ENCODE assay signal across 8 cellular contexts in genomic region chr2:178914259-178914849, GRCh38.
DNase-seq lines count a peak whose midpoint lies in the region; ATAC-seq and TF ChIP-seq lines count a peak whose summit lies in the region.

No MANE protein-coding gene starts in this region.

- no peaks in the 10 kb centered on the region for H3K79me2 ChIP-seq in OCI-LY1 (ENCODE audit: insufficient read depth, low read length)

- intact Hi-C loops in Calu3 (cut with micrococcal nuclease; ENCODE audit: unreplicated experiment): loop anchor here (1.0 kb wide), 3 partner anchors 23 to 152 kb away; no protein-coding TSS in a partner anchor

- H3K9me2 ChIP-seq in OCI-LY1 (ENCODE audit: low read depth, low read length): no peaks in the 10 kb centered on the region

- H4K20me1 ChIP-seq in OCI-LY1 (ENCODE audit: insufficient read depth, low read length): no peaks in the 10 kb centered on the region

- no peak overlapping the region for H3K9ac ChIP-seq in OCI-LY1 (ENCODE audit: low read length)

- peaks cover 3% of the 10 kb centered on the region for H3K4me1 ChIP-seq in OCI-LY1 (ENCODE audit: insufficient read depth, low read length, severe bottlenecking)

- no peaks in the 10 kb centered on the region for H3K36me3 ChIP-seq in OCI-LY1 (ENCODE audit: insufficient read depth, low read length)

- ATAC-seq in GM21360 (IDR thresholded peaks at IDR 0.05; ENCODE audit: unreplicated experiment): peak; percentile 79
- ATAC-seq in esophagus mucosa: peak; percentile 84
- peak; percentile 79 to 83 for ATAC-seq in naive thymus-derived CD8-positive, alpha-beta T cell
- peak; percentile 56 for ATAC-seq in stimulated activated memory B cell treated with anti-CD40 and anti-IgM and Interleukin-4, amounts not matched to agents 10 μg/mL and 1 μg/mL and 100 μg/mL, for 72 hours

- H2AFZ ChIP-seq in OCI-LY1 (ENCODE audit: low read length): no peak overlapping the region

- no peak overlapping the region for H3K4me2 ChIP-seq in OCI-LY1 (ENCODE audit: low read length)

- no TSS peak for BruUV-seq in Calu3 (replicated peaks; lab: Mats Ljungman, UMichigan)

- H3K27me3 Mint-ChIP-seq in Calu3 (ENCODE audit: unreplicated experiment): no peaks in the 10 kb centered on the region
- H3K27me3 Mint-ChIP-seq in naive thymus-derived CD8-positive, alpha-beta T cell: no peaks in the 10 kb centered on the region
- H3K27me3 Mint-ChIP-seq in stimulated activated memory B cell treated with anti-CD40 and anti-IgM and Interleukin-4, amounts not matched to agents 10 μg/mL and 1 μg/mL and 100 μg/mL, for 72 hours: no peaks in the 10 kb centered on the region

- no peaks in the 10 kb centered on the region for H3K27me3 ChIP-seq in OCI-LY1 (ENCODE audit: insufficient read depth, low read length)

- H3K9me3 Mint-ChIP-seq in Calu3 (ENCODE audit: low read depth, unreplicated experiment): no peaks in the 10 kb centered on the region
- no peaks in the 10 kb centered on the region for H3K9me3 Mint-ChIP-seq in naive thymus-derived CD8-positive, alpha-beta T cell
- no peaks in the 10 kb centered on the region for H3K9me3 Mint-ChIP-seq in stimulated activated memory B cell treated with anti-CD40 and anti-IgM and Interleukin-4, amounts not matched to agents 10 μg/mL and 1 μg/mL and 100 μg/mL, for 72 hours

- no peak overlapping the region for H3K4me3 Mint-ChIP-seq in Calu3 (ENCODE audit: low read depth, unreplicated experiment)
- no peak overlapping the region for H3K4me3 Mint-ChIP-seq in naive thymus-derived CD8-positive, alpha-beta T cell
- H3K4me3 Mint-ChIP-seq in stimulated activated memory B cell treated with anti-CD40 and anti-IgM and Interleukin-4, amounts not matched to agents 10 μg/mL and 1 μg/mL and 100 μg/mL, for 72 hours: no peak overlapping the region

- no peaks in the 10 kb centered on the region for H3K36me3 Mint-ChIP-seq in Calu3 (ENCODE audit: insufficient read depth, unreplicated experiment)
- peaks cover 0 to 25% (median 5%) of the 10 kb centered on the region in 3 donors for H3K36me3 Mint-ChIP-seq in naive thymus-derived CD8-positive, alpha-beta T cell
- H3K36me3 Mint-ChIP-seq in stimulated activated memory B cell treated with anti-CD40 and anti-IgM and Interleukin-4, amounts not matched to agents 10 μg/mL and 1 μg/mL and 100 μg/mL, for 72 hours: peaks cover 13% of the 10 kb centered on the region

- POLR2A ChIA-PET in naive thymus-derived CD8-positive, alpha-beta T cell (lab: Charles Lee): no interaction called here

- CTCF ChIA-PET in Calu3 (lab: Charles Lee): no interaction called here

- no peaks in the 10 kb centered on the region for H3K9me3 ChIP-seq in OCI-LY1 (ENCODE audit: low read length)

- TF ChIP-seq CTCF in Calu3 (IDR thresholded peaks at IDR 0.05; ENCODE audit: unreplicated experiment) (peak; percentile 83), OCI-LY1 (IDR thresholded peaks at IDR 0.05; ENCODE audit: low read length) (peak; percentile 90)

- H3K27ac ChIP-seq in OCI-LY1 (ENCODE audit: low read depth, low read length, poor library complexity, severe bottlenecking): no peak overlapping the region

- H3K27ac Mint-ChIP-seq in Calu3 (ENCODE audit: unreplicated experiment): no peak overlapping the region
- no peak overlapping the region for H3K27ac Mint-ChIP-seq in naive thymus-derived CD8-positive, alpha-beta T cell
- H3K27ac Mint-ChIP-seq in stimulated activated memory B cell treated with anti-CD40 and anti-IgM and Interleukin-4, amounts not matched to agents 10 μg/mL and 1 μg/mL and 100 μg/mL, for 72 hours: no peak overlapping the region

- DNase-seq in Calu3 (peak; percentile 83), HS-27A (ENCODE audit: low read depth) (peak; percentile 35)
- DNase-seq in activated CD8-positive, alpha-beta memory T cell treated with anti-CD3 and anti-CD28 coated beads, Interleukin-2, amount 50 U/mL, for 48 hours: peak; percentile 82
- DNase-seq in naive thymus-derived CD8-positive, alpha-beta T cell: peak; percentile 30 to 80 (median 58)

- H3K4me3 ChIP-seq in OCI-LY1 (ENCODE audit: low read depth, low read length, poor library complexity, severe bottlenecking): no peak overlapping the region

- peaks cover 7% of the 10 kb centered on the region for H3K4me1 Mint-ChIP-seq in Calu3 (ENCODE audit: low read depth, unreplicated experiment)
- peaks cover 0 to 8% (median 4%) of the 10 kb centered on the region in 4 donors for H3K4me1 Mint-ChIP-seq in naive thymus-derived CD8-positive, alpha-beta T cell
- peaks cover 9% of the 10 kb centered on the region for H3K4me1 Mint-ChIP-seq in stimulated activated memory B cell treated with anti-CD40 and anti-IgM and Interleukin-4, amounts not matched to agents 10 μg/mL and 1 μg/mL and 100 μg/mL, for 72 hours

- H3F3A ChIP-seq in OCI-LY1 (ENCODE audit: insufficient read depth, low read length): no peaks in the 10 kb centered on the region
